Comparison of ENCODE assay signal across 22 cellular contexts in genomic region chr20:18258126-18258860, GRCh38. TPM values are rescaled to one million over a fixed set of nuclear protein-coding genes. Genes with fewer than 3 reads are reported as not detected.
DNase-seq lines count a peak whose midpoint lies in the region; ATAC-seq and TF ChIP-seq lines count a peak whose summit lies in the region.
"Had no signal": no experiment of that assay in that cellular context is flagged by ENCODE, and none has a peak within 500 bp of the region (broad histone marks: within the 10 kb centered on the region; RNA-seq: fewer than 3 reads in every experiment).

No MANE protein-coding gene starts in this region.

- H3F3A ChIP-seq in GM23338 (replicated peaks; ENCODE audit: low read depth) = no peaks in the 10 kb centered on the region

- no peaks in the 10 kb centered on the region for H3K36me3 ChIP-seq in A673 (ENCODE audit: insufficient read depth, low read length, poor library complexity, severe bottlenecking)
- H3K36me3 ChIP-seq in GM23338 (ENCODE audit: insufficient read depth) = no peaks in the 10 kb centered on the region
- no peaks in the 10 kb centered on the region for H3K36me3 ChIP-seq in OCI-LY7 (ENCODE audit: insufficient read depth, low read length)
- H3K36me3 ChIP-seq in endodermal cell (ENCODE audit: control insufficient read depth, insufficient read depth, low read length) = no peaks in the 10 kb centered on the region
- H3K36me3 ChIP-seq: lower lobe of right lung, SJSA1 had no signal

- no peak overlapping the region for H3K27ac Mint-ChIP-seq in GM23338
- H3K27ac Mint-ChIP-seq in endodermal cell = no peak overlapping the region
- H3K27ac Mint-ChIP-seq: activated CD8-positive, alpha-beta T cell treated with anti-CD3 and anti-CD28 coated beads, Interleukin-2, amount 10 ng/mL, durations not matched to agents 7 days and 5 days; activated naive CD4-positive, alpha-beta T cell treated with anti-CD3 and anti-CD28 coated beads, Interleukin-2, amount 50 U/mL, for 72 hours; T-helper 2 cell treated with Interferon-gamma antibody and Interleukin-4, amounts not matched to agents 5 μg/mL and 100 μg/mL, for 36 hours had no signal

- H3K4me2 ChIP-seq in GM23338 (no peak overlapping the region), OCI-LY7 (ENCODE audit: low read length) (no peak overlapping the region)

- POLR2A ChIA-PET in A673 (lab: Charles Lee; ENCODE audit: low non-redundant PET) = no interaction called here
- POLR2A ChIA-PET in OCI-LY7 (lab: Charles Lee) = no interaction called here

- no peaks in the 10 kb centered on the region for H3K27me3 Mint-ChIP-seq in GM23338 (ENCODE audit: insufficient read depth, low read depth, poor library complexity)
- peaks cover 2% of the 10 kb centered on the region for H3K27me3 Mint-ChIP-seq in endodermal cell (ENCODE audit: insufficient read depth)

- H3K27ac ChIP-seq in A673 (ENCODE audit: low read depth, low read length, poor library complexity, severe bottlenecking) = no peak overlapping the region
- no peak overlapping the region for H3K27ac ChIP-seq in GM23338 (ENCODE audit: low read depth)
- H3K27ac ChIP-seq in OCI-LY7 (ENCODE audit: low read depth, low read length, poor library complexity, severe bottlenecking) = no peak overlapping the region
- H3K27ac ChIP-seq in endodermal cell (ENCODE audit: low read depth, low read length) = no peak overlapping the region
- H3K27ac ChIP-seq: HL-60, lower lobe of right lung, SJSA1 had no signal

- intact Hi-C loops in A673 (cut with micrococcal nuclease; ENCODE audit: unreplicated experiment) (no loop called here), OCI-LY7 (cut with micrococcal nuclease; ENCODE audit: unreplicated experiment) (no loop called here)

- H3K9ac ChIP-seq in endodermal cell (ENCODE audit: extremely low read depth, low read length, poor library complexity, severe bottlenecking) = no peak overlapping the region

- H3K4me1 Mint-ChIP-seq in GM23338 (no peaks in the 10 kb centered on the region), endodermal cell (peaks cover 22% of the 10 kb centered on the region)

- H3K4me3 Mint-ChIP-seq in GM23338 (no peak overlapping the region), endodermal cell (no peak overlapping the region)
- H3K4me3 Mint-ChIP-seq: activated CD8-positive, alpha-beta T cell treated with anti-CD3 and anti-CD28 coated beads, Interleukin-2, amount 10 ng/mL, durations not matched to agents 7 days and 5 days; activated T-cell treated with anti-CD3 and anti-CD28 coated beads, Interleukin-2, amount 50 U/mL, for 4 hours; T-helper 2 cell treated with Interferon-gamma antibody and Interleukin-4, amounts not matched to agents 5 μg/mL and 100 μg/mL, for 36 hours had no signal

- ATAC-seq in GM23338 (peak; percentile 54), HG02798 (IDR thresholded peaks at IDR 0.05; ENCODE audit: poor library complexity, unreplicated experiment) (no peak), GM19035 (IDR thresholded peaks at IDR 0.05; ENCODE audit: unreplicated experiment) (no peak)
- ATAC-seq: activated CD8-positive, alpha-beta T cell treated with anti-CD3 and anti-CD28 coated beads, Interleukin-2, amount 10 ng/mL, durations not matched to agents 7 days and 5 days; activated naive CD4-positive, alpha-beta T cell treated with anti-CD3 and anti-CD28 coated beads, Interleukin-2, amount 50 U/mL, for 72 hours; activated T-cell treated with anti-CD3 and anti-CD28 coated beads, Interleukin-2, amount 50 U/mL, for 4 hours; lower lobe of right lung; PC-3 had no signal

- H3K79me2 ChIP-seq in GM23338 (replicated peaks; ENCODE audit: insufficient read depth) (no peaks in the 10 kb centered on the region), OCI-LY7 (ENCODE audit: insufficient read depth, low read depth, low read length) (no peaks in the 10 kb centered on the region)

- CTCF ChIA-PET in A673 (lab: Charles Lee) = no interaction called here
- CTCF ChIA-PET in OCI-LY7 (lab: Charles Lee; ENCODE audit: unreplicated experiment) = no interaction called here

- DNase-seq in A673 (ENCODE audit: low spot score) = no peak
- DNase-seq in GM23338 (ENCODE audit: low spot score) = peak; percentile 41
- DNase-seq in OCI-LY7 (ENCODE audit: low spot score) = peak; percentile 7
- DNase-seq in endodermal cell = no peak
- no peak for DNase-seq in NCI-H2196 treated with DMSO at 0.1 percent for 48 hours (lab: John Stamatoyannopoulos, UW; ENCODE audit: unreplicated experiment)
- DNase-seq in NK-92 (lab: John Stamatoyannopoulos, UW; ENCODE audit: unreplicated experiment) = no peak
- DNase-seq: activated CD8-positive, alpha-beta T cell treated with anti-CD3 and anti-CD28 coated beads, Interleukin-2, amount 10 ng/mL, durations not matched to agents 7 days and 5 days; activated T-cell treated with anti-CD3 and anti-CD28 coated beads, Interleukin-2, amount 50 U/mL, for 4 hours; COR-L47; IMR-90; islet precursor cell; lower lobe of right lung; NCI-H2029 treated with DMSO at 0.1 percent for 48 hours; NCI-H524; occipital lobe; PC-3 had no signal

- H2AFZ ChIP-seq in GM23338 = peak overlapping the region; percentile 52; the same call in 1 of the 2 replicates
- no peak overlapping the region for H2AFZ ChIP-seq in OCI-LY7 (ENCODE audit: low read length)

- no peaks in the 10 kb centered on the region for H3K9me2 ChIP-seq in GM23338 (ENCODE audit: insufficient read depth)
- no peaks in the 10 kb centered on the region for H3K9me2 ChIP-seq in OCI-LY7 (ENCODE audit: insufficient read depth, low read length)

- H3K4me1 ChIP-seq in A673 (ENCODE audit: insufficient read depth, low read length, poor library complexity, severe bottlenecking) (no peaks in the 10 kb centered on the region), GM23338 (ENCODE audit: insufficient read depth) (no peaks in the 10 kb centered on the region), OCI-LY7 (ENCODE audit: insufficient read depth, low read length, poor library complexity, severe bottlenecking) (no peaks in the 10 kb centered on the region), endodermal cell (ENCODE audit: control insufficient read depth, insufficient read depth, low read length) (peaks cover 5% of the 10 kb centered on the region)
- H3K4me1 ChIP-seq: lower lobe of right lung, SJSA1 had no signal

- WGBS in endodermal cell (ENCODE audit: insufficient coverage in 1 of 2, insufficient read length in 1 of 2), 2 experiments = 88 to 93% methylated on average over 9 to 12 of the region's 12 CpGs

- H3K9me3 ChIP-seq in A673 (ENCODE audit: low read depth, low read length, poor library complexity, severe bottlenecking) = no peaks in the 10 kb centered on the region
- no peaks in the 10 kb centered on the region for H3K9me3 ChIP-seq in OCI-LY7 (ENCODE audit: low read length)
- no peaks in the 10 kb centered on the region for H3K9me3 ChIP-seq in endodermal cell (ENCODE audit: control insufficient read depth, low read length)
- H3K9me3 ChIP-seq: lower lobe of right lung, SJSA1 had no signal

- H3K9me3 Mint-ChIP-seq in GM23338 (no peaks in the 10 kb centered on the region), endodermal cell (no peaks in the 10 kb centered on the region)
- H3K9me3 Mint-ChIP-seq: activated naive CD4-positive, alpha-beta T cell treated with anti-CD3 and anti-CD28 coated beads, Interleukin-2, amount 50 U/mL, for 72 hours; activated T-cell treated with anti-CD3 and anti-CD28 coated beads, Interleukin-2, amount 50 U/mL, for 4 hours; T-helper 2 cell treated with Interferon-gamma antibody and Interleukin-4, amounts not matched to agents 5 μg/mL and 100 μg/mL, for 36 hours had no signal

- H3K36me3 Mint-ChIP-seq in GM23338 (ENCODE audit: low read depth) (no peaks in the 10 kb centered on the region), endodermal cell (ENCODE audit: low read depth) (no peaks in the 10 kb centered on the region)
- H3K36me3 Mint-ChIP-seq: activated naive CD4-positive, alpha-beta T cell treated with anti-CD3 and anti-CD28 coated beads, Interleukin-2, amount 50 U/mL, for 72 hours had no signal

- H4K20me1 ChIP-seq in GM23338 (replicated peaks; ENCODE audit: insufficient read depth) (no peaks in the 10 kb centered on the region), OCI-LY7 (ENCODE audit: insufficient read depth, low read length) (no peaks in the 10 kb centered on the region)

- no TSS peak for BruUV-seq in A673 (replicated peaks; lab: Mats Ljungman, UMichigan)
- no TSS peak for BruUV-seq in OCI-LY7 (replicated peaks; lab: Mats Ljungman, UMichigan)

- TF ChIP-seq CTCF in A673 (conservative IDR thresholded peaks at IDR 0.05; ENCODE audit: low read depth, low read length) (peak; percentile 29; the same call in 1 of the 2 replicates), GM23338 (conservative IDR thresholded peaks at IDR 0.05; ENCODE audit: low read depth in 2 of 2) (peak; percentile 50 to 65), OCI-LY7 (conservative IDR thresholded peaks at IDR 0.05; ENCODE audit: low read length) (peak; percentile 30; the same call in 1 of the 2 replicates), endodermal cell (conservative IDR thresholded peaks at IDR 0.05) (peak; percentile 50)

- H3K4me3 ChIP-seq in A673 (ENCODE audit: low read depth, low read length, poor library complexity, severe bottlenecking) (no peak overlapping the region), GM23338 (no peak overlapping the region), OCI-LY7 (ENCODE audit: low read depth, low read length, poor library complexity, severe bottlenecking) (no peak overlapping the region), endodermal cell (ENCODE audit: low read length) (no peak overlapping the region)
- H3K4me3 ChIP-seq: lower lobe of right lung, SJSA1 had no signal

- H3K27me3 ChIP-seq in A673 (replicated peaks; ENCODE audit: insufficient read depth, low read depth, low read length, poor library complexity) (no peaks in the 10 kb centered on the region), GM23338 (ENCODE audit: insufficient read depth) (no peaks in the 10 kb centered on the region), endodermal cell (ENCODE audit: control insufficient read depth, insufficient read depth, low read length, poor library complexity, severe bottlenecking) (no peaks in the 10 kb centered on the region)
- H3K27me3 ChIP-seq: SJSA1 had no signal

TF ChIP-seq in GM23338, 12 proteins besides CTCF, POLR2A, EP300 and RAD21 (continues in another document):
- no peak for TF ChIP-seq EZH2 (IDR thresholded peaks at IDR 0.05; ENCODE audit: low read depth, unreplicated experiment)
- no peak for TF ChIP-seq ZNF331 (CRISPR knock-in tag; IDR thresholded peaks at IDR 0.05; ENCODE audit: low read depth)
- no peak for TF ChIP-seq ZNF114 (CRISPR knock-in tag; IDR thresholded peaks at IDR 0.05)
- no peak for TF ChIP-seq NANOG (IDR thresholded peaks at IDR 0.05; ENCODE audit: borderline replicate concordance)
- TF ChIP-seq CREB1 (CRISPR knock-in tag; IDR thresholded peaks at IDR 0.05; ENCODE audit: low read depth) = no peak
- no peak for TF ChIP-seq STAT1 (IDR thresholded peaks at IDR 0.05; ENCODE audit: unreplicated experiment)
- TF ChIP-seq EZH2phosphoT487 (IDR thresholded peaks at IDR 0.05; ENCODE audit: unreplicated experiment) = no peak

RNA-seq across cellular contexts. Expression of gene ZNF133, which starts 30.0 kb away (rescaled TPM):
- total RNA-seq in A673 (2021) = 9.3 and 12.8 TPM in 2 replicates
- 14.4 and 15.1 TPM in 2 replicates for total RNA-seq in GM23338 (2014; rRNA removed; shearing (Covaris generic))
- 9.4 and 10.6 TPM in 2 replicates for polyA plus RNA-seq in GM23338 (2016; fragmentation: Nextera tagmentation; extraction: Ambion mirVana)
- 5.9 and 11.1 TPM in 2 replicates for total RNA-seq in OCI-LY7 (2014; rRNA removed; shearing (Covaris generic))
- total RNA-seq in OCI-LY7 (2022) = 6.5 and 9.1 TPM in 2 replicates
- 10 to 100 TPM; 16.7 to 22.9 TPM for total RNA-seq in endodermal cell
- 13.5 TPM for polyA plus RNA-seq in endodermal cell (2013, experiment 1 of 2)
- 14.1 TPM for polyA plus RNA-seq in endodermal cell (2013, experiment 2 of 2)

Comparison
In these comparisons a context has a peak if more than half of its experiments do, and no peak if none do; other contexts are left out.
1. DNase-seq: peak in GM23338 (single experiment) and OCI-LY7 (single experiment); none in A673 (single experiment), endodermal cell (single experiment), NCI-H2196 treated with DMSO at 0.1 percent for 48 hours (single experiment) and NK-92 (single experiment).
2. Peak in every context shown above with its lines, with median percentiles within 50 percentile points of each other: CTCF ChIP-seq.